Comparison of ENCODE assay signal across 8 cellular contexts in the genomic region with DNA sequence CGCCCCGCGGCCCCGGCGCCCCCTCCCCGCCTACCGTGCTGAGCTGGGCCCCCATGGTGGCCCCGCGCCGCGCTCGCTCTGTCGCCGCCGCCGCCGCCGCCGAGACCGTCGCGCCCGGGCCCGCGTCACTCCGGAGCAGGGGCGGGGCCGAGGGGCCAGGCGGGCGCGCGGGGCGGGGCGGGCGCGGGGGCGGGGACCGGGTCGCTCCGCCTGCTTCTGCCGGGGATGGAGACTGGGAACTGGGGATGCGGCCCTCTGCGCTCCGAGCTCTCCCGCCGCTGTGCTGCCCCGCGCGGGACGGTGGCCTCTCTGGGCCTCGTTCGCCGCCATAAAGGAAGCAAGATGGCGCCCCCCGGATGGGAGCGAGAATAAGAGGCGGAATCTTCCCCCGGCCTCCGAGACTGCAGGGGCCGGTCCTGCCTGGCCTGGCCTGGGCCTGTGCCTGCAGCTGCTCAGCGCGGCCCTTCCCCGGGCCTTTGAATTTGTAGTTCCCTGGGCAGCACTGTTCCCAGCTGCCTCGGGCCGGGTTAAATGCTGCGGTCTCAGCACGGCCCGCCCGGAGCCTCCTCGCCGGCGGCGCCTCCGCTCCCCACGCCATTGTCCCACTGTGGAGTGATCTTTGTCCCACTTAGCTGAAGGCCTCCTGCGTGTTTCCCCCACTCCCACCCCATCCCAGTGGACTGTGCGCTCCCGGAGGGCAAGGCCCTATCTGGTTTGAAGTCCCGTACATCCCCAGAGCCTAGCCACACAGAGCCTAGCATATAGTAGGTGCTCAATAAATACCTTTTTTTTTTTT. TPM values are rescaled to one million over a fixed set of nuclear protein-coding genes. Genes with fewer than 3 reads are reported as not detected.
A peak's percentile ranks its signal among the peaks of the same experiment; 100 is the strongest.
DNase-seq lines count a peak whose midpoint lies in the region; ATAC-seq and TF ChIP-seq lines count a peak whose summit lies in the region.

Gene CYB5R3 (minus strand): TSS at position 132 of the 796 bp plus-strand sequence. CDS start 77 bp downstream, at position 55.

- no peak for TF ChIP-seq CTCF in liver (IDR thresholded peaks at IDR 0.05; ENCODE audit: low read depth, low read length, missing input control)

- H3K27ac ChIP-seq in ACC112 (ENCODE audit: low read depth, low read length) (peak within 1 kb of the TSS; percentile 66), liver (ENCODE audit: low read depth in 1 of 2, low read length in 2 of 2) (peak within 1 kb of the TSS; percentile 94 to 96)

- peak; percentile 41 to 87 for DNase-seq in NCI-H526 (lab: John Stamatoyannopoulos, UW)
- peak; percentile 62 to 63 for DNase-seq in activated CD4-positive, alpha-beta T cell treated with anti-CD3 and anti-CD28 coated beads, Interleukin-2, amount 50 U/mL, for 4 hours
- DNase-seq in dermis microvascular lymphatic vessel endothelial cell (ENCODE audit: low read depth in 2 of 2), result peak; percentile 53 to 82
- DNase-seq in stimulated activated CD4-positive, alpha-beta T cell treated with anti-CD3 and anti-CD28 coated beads, Interleukin-4, amount 100 ng/mL, for 1 hour, result peak; percentile 80

- no peaks in the 10 kb centered on the region for H3K36me3 ChIP-seq in ACC112 (ENCODE audit: insufficient read depth, low read length)
- H3K36me3 ChIP-seq in liver (ENCODE audit: control insufficient read depth in 4 of 4, insufficient read depth in 3 of 4, low read depth in 1 of 4, low read length in 3 of 4), result no peaks in the 10 kb centered on the region

- peaks cover 42% of the 10 kb centered on the region for H3K79me2 ChIP-seq in ACC112 (ENCODE audit: control insufficient read depth, insufficient read depth, low read length, unreplicated experiment)

- peak; percentile 58 for ATAC-seq in HG03135 (IDR thresholded peaks at IDR 0.05; ENCODE audit: unreplicated experiment)

- peak within 1 kb of the TSS; percentile 18 to 73 for H3K9ac ChIP-seq in liver (ENCODE audit: low read depth in 1 of 2, low read length in 2 of 2)

- H3K4me3 ChIP-seq in ACC112 (ENCODE audit: low read depth, low read length) (peak within 1 kb of the TSS; percentile 96), liver (ENCODE audit: low read depth in 1 of 3, low read length in 3 of 3) (peak within 1 kb of the TSS; percentile 95 to 99 (median 96))

- H3K27me3 ChIP-seq in ACC112 (ENCODE audit: insufficient read depth, low read length) (no peaks in the 10 kb centered on the region), liver (ENCODE audit: control insufficient read depth in 4 of 4, insufficient read depth in 4 of 4, low read length in 3 of 4) (no peaks in the 10 kb centered on the region)

- TF ChIP-seq POLR2A in GM18526 (IDR thresholded peaks at IDR 0.05; ENCODE audit: extremely low read depth, insufficient read length), result peak; percentile 50

- no peak for TF ChIP-seq RAD21 in liver (IDR thresholded peaks at IDR 0.05)

- H3K4me1 ChIP-seq in ACC112 (ENCODE audit: control insufficient read depth, insufficient read depth, low read length, unreplicated experiment) (peaks cover 34% of the 10 kb centered on the region), liver (ENCODE audit: control insufficient read depth in 4 of 4, insufficient read depth in 4 of 4, low read length in 3 of 4) (peaks cover 36 to 65% (median 54%) of the 10 kb centered on the region in 4 donors)

- WGBS in liver, result 13% methylated on average over 79 of the region's 79 CpGs

- H2AFZ ChIP-seq in ACC112 (ENCODE audit: low read length, unreplicated experiment), result peak within 1 kb of the TSS; percentile 92

- H3K9me3 ChIP-seq in liver (ENCODE audit: control insufficient read depth in 4 of 4, low read length in 3 of 4), result no peaks in the 10 kb centered on the region

TF ChIP-seq in liver, 16 proteins besides CTCF, POLR2A, EP300 and RAD21:
- TF ChIP-seq YY1 (IDR thresholded peaks at IDR 0.05) (peak; percentile 73), RXRA (IDR thresholded peaks at IDR 0.05) (no peak)

RNA-seq across cellular contexts. Expression of gene CYB5R3, which starts in this region (rescaled TPM):
- total RNA-seq in dermis microvascular lymphatic vessel endothelial cell (105 and 190 TPM in 2 replicates), liver (10 to 100 TPM; 49.4 to 71.1 TPM)
- polyA plus RNA-seq in liver, result 100 to 1,000 TPM; 197 to 210 TPM

Comparison
In these comparisons a context has a peak if more than half of its experiments do, and no peak if none do; other contexts are left out.
1. Peak in every context shown above with its lines: DNase-seq, ATAC-seq, H3K4me3 ChIP-seq and H3K27ac ChIP-seq.